ENCODE assay signal across 2 cellular contexts in the genomic region with DNA sequence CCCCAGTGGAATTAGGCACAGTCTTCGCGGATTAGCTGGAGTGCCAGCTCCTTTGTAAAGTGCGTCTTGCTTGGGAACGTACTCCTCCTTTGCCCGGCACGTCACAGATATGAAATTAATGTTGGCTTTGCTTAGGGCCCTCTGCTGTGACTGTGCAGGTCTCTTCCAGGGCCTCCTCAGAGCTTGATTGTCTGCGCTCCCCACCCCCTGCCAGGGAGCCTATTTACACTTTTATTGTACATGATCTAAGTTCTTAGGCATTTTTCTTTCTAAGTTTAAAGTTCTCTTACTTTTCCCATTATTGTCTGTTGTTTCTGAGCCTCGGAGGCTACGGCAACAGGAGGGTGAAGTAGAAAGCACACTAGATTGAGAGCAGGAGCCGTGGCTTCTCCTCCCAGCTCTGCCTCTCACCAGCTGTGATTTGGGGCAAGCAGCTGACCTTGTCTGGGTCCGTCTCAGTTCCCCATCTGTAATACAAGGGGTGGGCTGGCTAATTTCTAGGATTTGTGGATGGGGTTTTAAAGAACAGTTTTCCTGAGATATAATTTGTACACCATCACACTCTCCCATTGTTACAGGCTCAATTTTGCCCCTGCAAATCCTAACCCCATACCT.
TF ChIP-seq lines count a peak whose summit lies in the region.

No MANE protein-coding gene starts in this region.

TF ChIP-seq in IMR-90, 13 proteins besides CTCF, POLR2A, EP300 and RAD21:
- 0 out of 2 replicates have a peak, but pooled peaks have one; percentile 8 for TF ChIP-seq FOS (IDR thresholded peaks at IDR 0.05; ENCODE audit: low read depth, low read length)
- no peak for TF ChIP-seq MAZ (IDR thresholded peaks at IDR 0.05; ENCODE audit: borderline replicate concordance, low read depth, low read length)
- TF ChIP-seq RCOR1 (IDR thresholded peaks at IDR 0.05; ENCODE audit: insufficient replicate concordance, low read length): no peak
- no peak for TF ChIP-seq SMC3 (IDR thresholded peaks at IDR 0.05; ENCODE audit: low read depth, low read length)
- no peak for TF ChIP-seq MXI1 (IDR thresholded peaks at IDR 0.05; ENCODE audit: borderline replicate concordance, low read depth, low read length)
- TF ChIP-seq NFE2L2 (IDR thresholded peaks at IDR 0.05; ENCODE audit: low read depth, low read length): no peak

TF ChIP-seq in endothelial cell of umbilical vein, 7 proteins besides CTCF, POLR2A, EP300 and RAD21:
- no peak for TF ChIP-seq MYC (IDR thresholded peaks at IDR 0.05; ENCODE audit: low read depth, low read length)
- TF ChIP-seq JUN (IDR thresholded peaks at IDR 0.05; ENCODE audit: borderline replicate concordance, insufficient read depth, insufficient read length, low read depth): no peak
- TF ChIP-seq, protein P1, sequence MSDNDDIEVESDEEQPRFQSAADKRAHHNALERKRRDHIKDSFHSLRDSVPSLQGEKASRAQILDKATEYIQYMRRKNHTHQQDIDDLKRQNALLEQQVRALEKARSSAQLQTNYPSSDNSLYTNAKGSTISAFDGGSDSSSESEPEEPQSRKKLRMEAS (IDR thresholded peaks at IDR 0.05; ENCODE audit: insufficient read depth, insufficient read length): no peak
- no peak for TF ChIP-seq FOS (IDR thresholded peaks at IDR 0.05; ENCODE audit: borderline replicate concordance, insufficient read depth, low read length)
- no peak for TF ChIP-seq POLR2AphosphoS5 (IDR thresholded peaks at IDR 0.05; ENCODE audit: insufficient read depth, low read depth, low read length)
- TF ChIP-seq EZH2 (IDR thresholded peaks at IDR 0.05; ENCODE audit: borderline replicate concordance, low read depth, low read length, severe bottlenecking): no peak
- no peak for TF ChIP-seq GATA2 (IDR thresholded peaks at IDR 0.05; ENCODE audit: insufficient read depth, insufficient read length, low read depth, low read length)
